ENCODE assay signal across 9 cellular contexts in genomic region chr1:19811206-19811851, GRCh38. TPM values are rescaled to one million over a fixed set of nuclear protein-coding genes. Genes with fewer than 3 reads are reported as not detected.
DNase-seq lines count a peak whose midpoint lies in the region; ATAC-seq and TF ChIP-seq lines count a peak whose summit lies in the region.
"Had no signal": no experiment of that assay in that cellular context is flagged by ENCODE, and none has a peak within 500 bp of the region (broad histone marks: within the 10 kb centered on the region; RNA-seq: fewer than 3 reads in every experiment).

No MANE protein-coding gene starts in this region.

- H3K4me3 Mint-ChIP-seq in T-cell: no peak overlapping the region

- H3K36me3 Mint-ChIP-seq in T-cell: no peaks in the 10 kb centered on the region

- TF ChIP-seq CTCF in 22Rv1 (IDR thresholded peaks at IDR 0.05): peak; percentile 82
- TF ChIP-seq CTCF in astrocyte of the spinal cord (IDR thresholded peaks at IDR 0.05; ENCODE audit: low read depth, low read length): peak; percentile 64
- TF ChIP-seq CTCF in lower lobe of right lung (IDR thresholded peaks at IDR 0.05): peak; percentile 63
- peak in 1 of 3 experiments; percentile 11 for TF ChIP-seq CTCF in testis (IDR thresholded peaks at IDR 0.05)

- no peaks in the 10 kb centered on the region for H3K79me2 ChIP-seq in GM23248 (ENCODE audit: insufficient read depth)

- CTCF ChIA-PET in T-cell (lab: Charles Lee): no interaction called here

- H3K27me3 ChIP-seq in GM23248 (replicated peaks; ENCODE audit: insufficient read depth): no peaks in the 10 kb centered on the region
- H3K27me3 ChIP-seq in lower lobe of right lung (ENCODE audit: low read depth): no peaks in the 10 kb centered on the region
- H3K27me3 ChIP-seq in testis: no peaks in the 10 kb centered on the region

- DNase-seq in GM23248 (peak; percentile 68), T-cell (peak in 25 of 34 experiments; percentile 4 to 42 (median 22)), astrocyte of the spinal cord (ENCODE audit: low read depth, low spot score) (peak; percentile 42), lower lobe of right lung (peak; percentile 59), testis (peak; percentile 33), DMS79 treated with DMSO at 0.1 percent for 48 hours (lab: John Stamatoyannopoulos, UW) (no peak)

- no peak overlapping the region for H3K4me2 ChIP-seq in GM23248 (ENCODE audit: unreplicated experiment)

- no peaks in the 10 kb centered on the region for H3K9me2 ChIP-seq in GM23248 (ENCODE audit: insufficient read depth)

- H3K9ac ChIP-seq in GM23248: no peak overlapping the region

- H3F3A ChIP-seq in GM23248 (ENCODE audit: insufficient read depth): no peaks in the 10 kb centered on the region

- ATAC-seq in T-cell (replicated peaks in 1 of 4): peak in 2 of 4 experiments; percentile 39 to 56
- ATAC-seq in lower lobe of right lung: peak; percentile 60 to 65
- ATAC-seq in HG02642 (IDR thresholded peaks at IDR 0.05; ENCODE audit: poor library complexity, unreplicated experiment): no peak

- POLR2A ChIA-PET in T-cell (lab: Charles Lee): no interaction called here

- H3K9me3 Mint-ChIP-seq in T-cell: no peaks in the 10 kb centered on the region

- H2AFZ ChIP-seq in GM23248: no peak overlapping the region

- intact Hi-C loops in lower lobe of right lung (cut with DNase I): no loop called here
- intact Hi-C loops in testis (cut with DNase I; ENCODE audit: low total_unique reads): no loop called here

- TF ChIP-seq POLR2A in testis (IDR thresholded peaks at IDR 0.05): no peak

- no peak overlapping the region for H3K27ac Mint-ChIP-seq in T-cell

- H3K27ac ChIP-seq in 22Rv1 (no peak overlapping the region), GM23248 (no peak overlapping the region), lower lobe of right lung (no peak overlapping the region), testis (no peak overlapping the region)

- no peaks in the 10 kb centered on the region for H3K4me1 ChIP-seq in GM23248 (ENCODE audit: insufficient read depth)
- no peaks in the 10 kb centered on the region for H3K4me1 ChIP-seq in lower lobe of right lung
- H3K4me1 ChIP-seq in testis: peaks cover 5% of the 10 kb centered on the region

- WGBS in GM23248 (ENCODE audit: low coverage in 1 of 2, low lambda C conversion rate in 2 of 2, missing lambda C conversion rate in 2 of 2), 2 experiments: 42 to 52% methylated on average over 5 of the region's 5 CpGs
- WGBS in testis, 2 donors: 73 to 74% methylated on average over 5 of the region's 5 CpGs

- H3K36me3 ChIP-seq in GM23248 (ENCODE audit: low read depth) (no peaks in the 10 kb centered on the region), lower lobe of right lung (no peaks in the 10 kb centered on the region), testis (ENCODE audit: low read depth, missing control alignments) (no peaks in the 10 kb centered on the region)

- H3K4me3 ChIP-seq in GM23248 (no peak overlapping the region), astrocyte of the spinal cord (ENCODE audit: low read depth, low read length) (no peak overlapping the region), lower lobe of right lung (no peak overlapping the region), testis (no peak overlapping the region)

- H3K27me3 Mint-ChIP-seq in T-cell: peaks cover 0 to 6% of the 10 kb centered on the region in 2 donors

- H4K20me1 ChIP-seq in GM23248 (ENCODE audit: insufficient read depth): no peaks in the 10 kb centered on the region

- H3K4me1 Mint-ChIP-seq in T-cell: no peaks in the 10 kb centered on the region

- in situ Hi-C loops in GM23248 (cut with MboI): no loop called here
- in situ Hi-C loops in astrocyte of the spinal cord (cut with HindIII; ENCODE audit: low sequenced_read_pairs): no loop called here

- H3K9me3 ChIP-seq in GM23248 (ENCODE audit: low read depth) (no peaks in the 10 kb centered on the region), lower lobe of right lung (no peaks in the 10 kb centered on the region), testis (no peaks in the 10 kb centered on the region)

RNA-seq across cellular contexts. Expression of gene RNF186, which starts 3.8 kb away (rescaled TPM):
- not detected in 2 replicates for total RNA-seq in GM23248 (2014; rRNA removed; shearing (Covaris generic))
- not detected in 2 replicates for polyA plus RNA-seq in GM23248 (2016; fragmentation: Nextera tagmentation; extraction: Ambion mirVana)
- not detected for total RNA-seq in T-cell
- total RNA-seq in lower lobe of right lung: not detected
- total RNA-seq in testis: under 1 TPM in 1 of 2 donors, not detected in 1; 0.19 TPM
- polyA plus RNA-seq in testis (ENCODE audit: insufficient read depth, low read depth, low replicate concordance): not detected
- total RNA-seq: urinary bladder had no signal
- polyA plus RNA-seq: urinary bladder had no signal

RNA-seq across cellular contexts. Expression of gene TMCO4, which starts 11.6 kb away (rescaled TPM):
- total RNA-seq in GM23248 (2014; rRNA removed; shearing (Covaris generic)): 24.5 and 25.9 TPM in 2 replicates
- polyA plus RNA-seq in GM23248 (2016; fragmentation: Nextera tagmentation; extraction: Ambion mirVana): 10.5 and 10.7 TPM in 2 replicates
- total RNA-seq in T-cell: 10 to 100 TPM; 17.2 to 29.2 (median 22.3) TPM
- 26.3 TPM for total RNA-seq in lower lobe of right lung
- total RNA-seq in testis: 10 to 100 TPM; 14.9 to 17.7 TPM
- 10.5 TPM for polyA plus RNA-seq in testis (ENCODE audit: insufficient read depth, low read depth, low replicate concordance)
